In genomic region chr17:75730065-75730464, GRCh38 we compare ENCODE assay signal across 35 cellular contexts.
"Had no signal": no experiment of that assay in that cellular context is flagged by ENCODE, and none has a peak within 500 bp of the region (broad histone marks: within the 10 kb centered on the region; RNA-seq: fewer than 3 reads in every experiment).

No MANE protein-coding gene starts in this region.

- ATAC-seq: activated CD8-positive, alpha-beta memory T cell treated with anti-CD3 and anti-CD28 coated beads, Interleukin-2, amount 10 ng/mL, durations not matched to agents 7 days and 5 days; activated T-cell treated with anti-CD3 and anti-CD28 coated beads, Interleukin-2, amount 50 U/mL, for 72 hours; activated T-helper 17 cell treated with anti-CD3 and anti-CD28 coated beads, Interleukin-2, amount 50 U/mL, for 72 hours had no signal

- H3K27ac ChIP-seq: brain microvascular endothelial cell, KMS-11, PC-9, WERI-Rb-1 had no signal

- H3K4me3 Mint-ChIP-seq: activated CD4-positive, alpha-beta memory T cell treated with anti-CD3 and anti-CD28 coated beads, Interleukin-2, amount 10 ng/mL, durations not matched to agents 7 days and 5 days; activated CD8-positive, alpha-beta memory T cell treated with anti-CD3 and anti-CD28 coated beads, Interleukin-2, amount 10 ng/mL, durations not matched to agents 7 days and 5 days; activated naive CD8-positive, alpha-beta T cell treated with anti-CD3 and anti-CD28 coated beads for 36 hours; activated T-cell treated with anti-CD3 and anti-CD28 coated beads, Interleukin-2, amount 50 U/mL, for 72 hours; activated T-helper 17 cell treated with anti-CD3 and anti-CD28 coated beads, Interleukin-2, amount 50 U/mL, for 72 hours had no signal

- H3K27me3 ChIP-seq: brain microvascular endothelial cell had no signal

- H3K4me2 ChIP-seq: KMS-11, PC-9 had no signal

- H3K4me1 Mint-ChIP-seq: activated naive CD8-positive, alpha-beta T cell treated with anti-CD3 and anti-CD28 coated beads for 36 hours had no signal

- H3K4me3 ChIP-seq: PC-9 had no signal

- DNase-seq: activated CD4-positive, alpha-beta memory T cell treated with anti-CD3 and anti-CD28 coated beads, Interleukin-2, amount 10 ng/mL, durations not matched to agents 7 days and 5 days; activated CD4-positive, alpha-beta T cell treated with anti-CD3 and anti-CD28 coated beads for 1 hour; activated CD4-positive, alpha-beta T cell treated with anti-CD3 and anti-CD28 coated beads for 48 hours; activated CD4-positive, CD25-positive, alpha-beta regulatory T cell; activated CD8-positive, alpha-beta memory T cell treated with anti-CD3 and anti-CD28 coated beads for 24 hours; activated CD8-positive, alpha-beta memory T cell treated with anti-CD3 and anti-CD28 coated beads, Interleukin-2, amount 10 ng/mL, durations not matched to agents 7 days and 5 days; activated CD8-positive, alpha-beta memory T cell treated with anti-CD3 and anti-CD28 coated beads, Interleukin-2, amount 50 U/mL, for 48 hours; activated effector memory CD4-positive, alpha-beta T cell treated with anti-CD3 and anti-CD28 coated beads, Interleukin-2, amount 50 U/mL, for 16 hours; activated naive CD4-positive, alpha-beta T cell; activated naive CD4-positive, alpha-beta T cell treated with anti-CD3 and anti-CD28 coated beads, Interleukin-2, amount 50 U/mL, for 16 hours; activated naive CD8-positive, alpha-beta T cell treated with anti-CD3 and anti-CD28 coated beads for 36 hours; activated T-cell treated with anti-CD3 and anti-CD28 coated beads, Interleukin-2, amount 50 U/mL, for 72 hours; amniotic stem cell; aorta; brain microvascular endothelial cell; central memory CD4-positive, alpha-beta T cell; NCI-H1105; NCI-H1417 treated with DMSO at 0.1 percent for 48 hours; NCI-H187 treated with DMSO at 0.1 percent for 48 hours; NCI-H2081; NCI-H2171 treated with DMSO at 0.1 percent for 48 hours; NCI-H2227 treated with DMSO at 0.1 percent for 48 hours; NCI-H446 treated with DMSO at 0.1 percent for 48 hours; NCI-H524; NCI-H69; NCI-H82; NK-92 treated with Interleukin-12 subunit alpha and Interleukin-12 subunit beta, amount 100 ng/mL, for 24 hours; PC-9; SW 1271; T-helper 1 cell; T-helper 2 cell; T1000; WERI-Rb-1 had no signal

- H3K36me3 ChIP-seq: brain microvascular endothelial cell, WERI-Rb-1 had no signal

- H3K9ac ChIP-seq: KMS-11 had no signal

- H3K27me3 Mint-ChIP-seq: activated CD4-positive, alpha-beta memory T cell treated with anti-CD3 and anti-CD28 coated beads, Interleukin-2, amount 10 ng/mL, durations not matched to agents 7 days and 5 days; activated CD8-positive, alpha-beta memory T cell treated with anti-CD3 and anti-CD28 coated beads, Interleukin-2, amount 10 ng/mL, durations not matched to agents 7 days and 5 days; activated naive CD8-positive, alpha-beta T cell treated with anti-CD3 and anti-CD28 coated beads for 36 hours; activated T-helper 17 cell treated with anti-CD3 and anti-CD28 coated beads, Interleukin-2, amount 50 U/mL, for 72 hours had no signal

- H3K36me3 Mint-ChIP-seq: activated CD8-positive, alpha-beta memory T cell treated with anti-CD3 and anti-CD28 coated beads, Interleukin-2, amount 10 ng/mL, durations not matched to agents 7 days and 5 days; activated naive CD8-positive, alpha-beta T cell treated with anti-CD3 and anti-CD28 coated beads for 36 hours had no signal

- H3K9me3 Mint-ChIP-seq: activated CD4-positive, alpha-beta memory T cell treated with anti-CD3 and anti-CD28 coated beads, Interleukin-2, amount 10 ng/mL, durations not matched to agents 7 days and 5 days; activated naive CD8-positive, alpha-beta T cell treated with anti-CD3 and anti-CD28 coated beads for 36 hours; activated T-cell treated with anti-CD3 and anti-CD28 coated beads, Interleukin-2, amount 50 U/mL, for 72 hours; activated T-helper 17 cell treated with anti-CD3 and anti-CD28 coated beads, Interleukin-2, amount 50 U/mL, for 72 hours had no signal

- H2AFZ ChIP-seq: PC-9 had no signal
